ENCODE assay signal across 1 cellular context in genomic region chr3:109806929-109807328, GRCh38.
TF ChIP-seq lines count a peak whose summit lies in the region.

No MANE protein-coding gene starts in this region.

TF ChIP-seq in GM23338, 12 proteins besides CTCF, POLR2A, EP300 and RAD21 (continued from another document):
- no peak for TF ChIP-seq ZNF462 (CRISPR knock-in tag; IDR thresholded peaks at IDR 0.05)
- TF ChIP-seq JUNB (IDR thresholded peaks at IDR 0.05; ENCODE audit: unreplicated experiment): no peak
- no peak for TF ChIP-seq ETS1 (IDR thresholded peaks at IDR 0.05)
- no peak for TF ChIP-seq CREB1 (CRISPR knock-in tag; IDR thresholded peaks at IDR 0.05; ENCODE audit: low read depth)
- TF ChIP-seq ZNF114 (CRISPR knock-in tag; IDR thresholded peaks at IDR 0.05): no peak
